ENCODE assay signal across 8 cellular contexts in genomic region chr9:129109504-129109903, GRCh38. TPM values are rescaled to one million over a fixed set of nuclear protein-coding genes. Genes with fewer than 3 reads are reported as not detected.
DNase-seq lines count a peak whose midpoint lies in the region; ATAC-seq and TF ChIP-seq lines count a peak whose summit lies in the region.

No MANE protein-coding gene starts in this region.

- ATAC-seq in naive thymus-derived CD4-positive, alpha-beta T cell: no peak
- ATAC-seq in HG03159 (IDR thresholded peaks at IDR 0.05; ENCODE audit: unreplicated experiment): no peak
- ATAC-seq in GM18870 (IDR thresholded peaks at IDR 0.05; ENCODE audit: unreplicated experiment): no peak

- POLR2A ChIA-PET in naive thymus-derived CD4-positive, alpha-beta T cell (lab: Charles Lee): interaction anchor here (0.6 to 0.8 kb wide), 2 partner anchors 14 to 20 kb away, joined by 3 to 4 read pairs; no protein-coding TSS in a partner anchor

- H3K4me3 ChIP-seq in coronary artery: peak overlapping the region; percentile 99
- no peak overlapping the region for H3K4me3 ChIP-seq in naive thymus-derived CD4-positive, alpha-beta T cell (ENCODE audit: low read length)

- in situ Hi-C loops in GM13977 (cut with MboI; ENCODE audit: low pct_unique_long_range_greater_than_20kb, low sequenced_read_pairs, unreplicated experiment): no loop called here

- H3K27me3 Mint-ChIP-seq in naive thymus-derived CD4-positive, alpha-beta T cell: no peaks in the 10 kb centered on the region

- H3K27ac ChIP-seq in coronary artery: peak overlapping the region in 1 of 2 donors; percentile 91
- no peak overlapping the region for H3K27ac ChIP-seq in naive thymus-derived CD4-positive, alpha-beta T cell (ENCODE audit: low read depth, low read length)

- peaks cover 17 to 34% (median 23%) of the 10 kb centered on the region in 7 donors for H3K4me1 Mint-ChIP-seq in naive thymus-derived CD4-positive, alpha-beta T cell

- intact Hi-C loops in naive thymus-derived CD4-positive, alpha-beta T cell (cut with micrococcal nuclease): no loop called here

- H3K4me3 Mint-ChIP-seq in naive thymus-derived CD4-positive, alpha-beta T cell: peak overlapping the region; percentile 52 to 97 (median 85)

- no peaks in the 10 kb centered on the region for H3K27me3 ChIP-seq in naive thymus-derived CD4-positive, alpha-beta T cell (ENCODE audit: control insufficient read depth in 2 of 2, insufficient read depth in 2 of 2, low read length in 2 of 2)

- peak overlapping the region in 8 of 9 donors; percentile 10 to 72 (median 32) for H3K27ac Mint-ChIP-seq in naive thymus-derived CD4-positive, alpha-beta T cell

- H3K36me3 ChIP-seq in naive thymus-derived CD4-positive, alpha-beta T cell (ENCODE audit: control insufficient read depth in 2 of 3, insufficient read depth in 3 of 3, low read length in 3 of 3): peaks cover 0 to 12% (median 0%) of the 10 kb centered on the region in 3 experiments

- no peaks in the 10 kb centered on the region for H3K9me3 Mint-ChIP-seq in naive thymus-derived CD4-positive, alpha-beta T cell

- H3K9me3 ChIP-seq in naive thymus-derived CD4-positive, alpha-beta T cell (ENCODE audit: control insufficient read depth in 2 of 3, low read length in 3 of 3): no peaks in the 10 kb centered on the region

- H3K4me1 ChIP-seq in naive thymus-derived CD4-positive, alpha-beta T cell (ENCODE audit: control insufficient read depth in 2 of 2, insufficient read depth in 2 of 2, low read length in 2 of 2): peaks cover 6 to 8% of the 10 kb centered on the region in 2 donors

- TF ChIP-seq CTCF in coronary artery (IDR thresholded peaks at IDR 0.05): no peak
- no peak for TF ChIP-seq CTCF in GM13977 (IDR thresholded peaks at IDR 0.05; ENCODE audit: extremely low read depth, insufficient read depth, missing control alignments)

- CTCF ChIA-PET in naive thymus-derived CD4-positive, alpha-beta T cell (lab: Charles Lee): interaction anchor here (1.4 kb wide), 1 partner anchor 512 kb away, joined by 3 read pairs; no protein-coding TSS in a partner anchor

- DNase-seq in ELF-1 (ENCODE audit: low read depth, low spot score) (peak; percentile 42), RPMI7951 (ENCODE audit: low read depth) (peak; percentile 24), coronary artery (ENCODE audit: low spot score) (no peak), OCI-M1 (lab: John Stamatoyannopoulos, UW) (no peak), GM13977 (ENCODE audit: low spot score) (no peak)
- DNase-seq in naive thymus-derived CD4-positive, alpha-beta T cell: peak in 5 of 9 donors; percentile 6 to 35 (median 21)

- H3K36me3 Mint-ChIP-seq in naive thymus-derived CD4-positive, alpha-beta T cell: peaks cover 0 to 2% (median 0%) of the 10 kb centered on the region in 5 donors

RNA-seq across cellular contexts. Expression of gene CRAT, which starts 1.1 kb away (rescaled TPM):
- 28.7 and 29.9 TPM in 2 replicates for total RNA-seq in RPMI7951 (2014; rRNA removed; shearing (Covaris generic))
- 10 to 100 TPM in 4 of 5 experiments, 1 to 10 TPM in 1; 7.2 to 15.6 (median 11.4) TPM for total RNA-seq in naive thymus-derived CD4-positive, alpha-beta T cell
- polyA plus RNA-seq in naive thymus-derived CD4-positive, alpha-beta T cell: 10 to 100 TPM; 10.7 to 20.1 TPM

RNA-seq across cellular contexts. Expression of gene PTPA, which starts 1.7 kb away (rescaled TPM):
- total RNA-seq in RPMI7951 (2014; rRNA removed; shearing (Covaris generic)): 75.8 and 86.1 TPM in 2 replicates
- total RNA-seq in naive thymus-derived CD4-positive, alpha-beta T cell: 100 to 1,000 TPM in 1 of 5 experiments, 10 to 100 TPM in 4; 45.0 to 110 (median 52.3) TPM
- 10 to 100 TPM; 12.6 to 13.8 TPM for polyA plus RNA-seq in naive thymus-derived CD4-positive, alpha-beta T cell

RNA-seq across cellular contexts. Expression of gene DOLPP1, which starts 28.6 kb away (rescaled TPM):
- total RNA-seq in RPMI7951 (2014; rRNA removed; shearing (Covaris generic)): 11.6 and 12.4 TPM in 2 replicates
- 10 to 100 TPM in 3 of 5 experiments, 1 to 10 TPM in 2; 5.7 to 17.1 (median 11.9) TPM for total RNA-seq in naive thymus-derived CD4-positive, alpha-beta T cell
- 10 to 100 TPM; 10.5 to 12.3 TPM for polyA plus RNA-seq in naive thymus-derived CD4-positive, alpha-beta T cell

Comparison
In these comparisons a context has a peak if more than half of its experiments do, and no peak if none do; other contexts are left out.
1. DNase-seq: peak in ELF-1 (single experiment), RPMI7951 (single experiment) and naive thymus-derived CD4-positive, alpha-beta T cell (5 of 9); none in coronary artery (single experiment), OCI-M1 (single experiment) and GM13977 (single experiment).